Comparison of ENCODE assay signal across 18 cellular contexts in the genomic region with DNA sequence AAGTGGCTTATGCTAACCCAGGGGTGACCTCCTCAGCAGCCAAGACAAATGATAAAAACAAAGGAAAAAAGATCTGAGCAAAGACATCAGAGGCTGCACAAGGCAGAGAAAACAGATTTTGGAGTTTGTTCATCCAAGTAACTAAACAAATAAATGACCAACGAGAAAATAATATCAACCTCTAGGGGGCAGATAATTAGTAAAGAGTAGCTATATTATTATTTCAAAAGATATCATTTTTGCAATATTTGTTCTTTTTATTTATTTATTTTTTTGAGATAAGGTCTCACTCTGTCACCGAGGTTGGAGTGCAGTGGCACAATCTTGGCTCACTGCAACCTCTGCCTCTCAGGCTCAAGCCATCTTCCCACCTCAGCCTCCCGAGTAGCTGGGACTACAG.
DNase-seq lines count a peak whose midpoint lies in the region; ATAC-seq, FAIRE-seq and TF ChIP-seq lines count a peak whose summit lies in the region.
"Had no signal": no experiment of that assay in that cellular context is flagged by ENCODE, and none has a peak within 500 bp of the region (broad histone marks: within the 10 kb centered on the region; RNA-seq: fewer than 3 reads in every experiment).

No MANE protein-coding gene starts in this region.

- no peak overlapping the region for H3K4me3 ChIP-seq in astrocyte (ENCODE audit: insufficient read depth, low read depth, low read length)
- H3K4me3 ChIP-seq: BLaER1, heart left ventricle, psoas muscle, SJCRH30 had no signal

- TF ChIP-seq CTCF in C4-2B (conservative IDR thresholded peaks at IDR 0.05) = peak; percentile 55
- TF ChIP-seq CTCF in HFFc6 (IDR thresholded peaks at IDR 0.05) = peak; percentile 76
- TF ChIP-seq CTCF in astrocyte (IDR thresholded peaks at IDR 0.05; ENCODE audit: insufficient read depth, low read depth, low read length) = peak; percentile 7
- TF ChIP-seq CTCF in mesothelial cell of epicardium (IDR thresholded peaks at IDR 0.05; ENCODE audit: unreplicated experiment) = peak; percentile 70

- no peak overlapping the region for H3K4me2 ChIP-seq in astrocyte (ENCODE audit: low read length)
- H3K4me2 ChIP-seq: BLaER1 had no signal

- H3K4me1 Mint-ChIP-seq in HFFc6 (ENCODE audit: low read depth) = peaks cover 24% of the 10 kb centered on the region
- H3K4me1 Mint-ChIP-seq in astrocyte (ENCODE audit: low read depth, unreplicated experiment) = peaks cover 26% of the 10 kb centered on the region
- peaks cover 16% of the 10 kb centered on the region for H3K4me1 Mint-ChIP-seq in mesothelial cell of epicardium

- peak overlapping the region; percentile 8; the same call in 1 of the 2 replicates for H3K27ac Mint-ChIP-seq in HFFc6
- peak overlapping the region; percentile 44 for H3K27ac Mint-ChIP-seq in astrocyte (ENCODE audit: unreplicated experiment)
- H3K27ac Mint-ChIP-seq in mesothelial cell of epicardium = peak overlapping the region; percentile 15

- H3K4me1 ChIP-seq in astrocyte (ENCODE audit: insufficient read depth, low read length) = peaks cover 17% of the 10 kb centered on the region
- H3K4me1 ChIP-seq: BLaER1, SJCRH30 had no signal

- no peaks in the 10 kb centered on the region for H3K27me3 ChIP-seq in astrocyte (ENCODE audit: insufficient read depth, low read length)
- H3K27me3 ChIP-seq: BLaER1, heart left ventricle, SJCRH30 had no signal

- H3K9ac ChIP-seq in astrocyte (ENCODE audit: low read length) = no peak overlapping the region
- H3K9ac ChIP-seq: BLaER1 had no signal

- H3K4me3 Mint-ChIP-seq in HFFc6 (no peak overlapping the region), astrocyte (ENCODE audit: unreplicated experiment) (no peak overlapping the region), mesothelial cell of epicardium (no peak overlapping the region)

- H4K20me1 ChIP-seq in astrocyte (ENCODE audit: insufficient read depth, low read length) = no peaks in the 10 kb centered on the region
- H4K20me1 ChIP-seq: BLaER1 had no signal

- H2AFZ ChIP-seq in astrocyte (ENCODE audit: low read depth, low read length) = no peak overlapping the region

- H3K27me3 Mint-ChIP-seq in HFFc6 (ENCODE audit: insufficient read depth) = peaks cover 1% of the 10 kb centered on the region; the same call in 1 of the 2 replicates
- no peaks in the 10 kb centered on the region for H3K27me3 Mint-ChIP-seq in astrocyte (ENCODE audit: low read depth, unreplicated experiment)
- no peaks in the 10 kb centered on the region for H3K27me3 Mint-ChIP-seq in mesothelial cell of epicardium (ENCODE audit: low read depth)

- H3K36me3 Mint-ChIP-seq in HFFc6 (ENCODE audit: low read depth) (peaks cover 19% of the 10 kb centered on the region; the same call in 1 of the 2 replicates), astrocyte (ENCODE audit: low read depth, unreplicated experiment) (no peaks in the 10 kb centered on the region), mesothelial cell of epicardium (peaks cover 25% of the 10 kb centered on the region)

- DNase-seq in HFFc6 (no peak), astrocyte (ENCODE audit: low read depth) (no peak), mesothelial cell of epicardium (ENCODE audit: low spot score in 2 of 2, unreplicated experiment in 2 of 2) (no peak), mesenteric fat pad (ENCODE audit: low spot score) (no peak), NCI-H2081 treated with DMSO at 0.1 percent for 48 hours (lab: John Stamatoyannopoulos, UW) (no peak), SIG-M5 treated with dmso at 0.1 percent for 504 hours (lab: John Stamatoyannopoulos, UW; ENCODE audit: unreplicated experiment) (no peak)
- DNase-seq: activated CD8-positive, alpha-beta memory T cell treated with anti-CD3 and anti-CD28 coated beads for 24 hours; activated naive CD4-positive, alpha-beta T cell treated with Interleukin-2 at 50 U/mL for 16 hours; heart left ventricle; NCI-H1048; NCI-H2171; NK-92 treated with Interleukin-12 subunit alpha and Interleukin-12 subunit beta, amount 100 ng/mL, for 24 hours; psoas muscle; SJCRH30 had no signal

- H3K36me3 ChIP-seq in astrocyte (ENCODE audit: insufficient read depth, low read length) = peaks cover 2% of the 10 kb centered on the region

- H3K9me3 ChIP-seq in astrocyte (ENCODE audit: insufficient read depth, low read depth, low read length) = no peaks in the 10 kb centered on the region
- H3K9me3 ChIP-seq: BLaER1, psoas muscle, SJCRH30 had no signal

- H3K27ac ChIP-seq in C4-2B (no peak overlapping the region), astrocyte (ENCODE audit: low read depth, low read length) (no peak overlapping the region)
- H3K27ac ChIP-seq: BLaER1, heart left ventricle, psoas muscle, SJCRH30 had no signal

- ATAC-seq in GM21423 (IDR thresholded peaks at IDR 0.05; ENCODE audit: unreplicated experiment) = no peak
- ATAC-seq: psoas muscle had no signal

- H3K9me3 Mint-ChIP-seq in HFFc6 (no peaks in the 10 kb centered on the region), astrocyte (ENCODE audit: unreplicated experiment) (no peaks in the 10 kb centered on the region), mesothelial cell of epicardium (peaks cover 14% of the 10 kb centered on the region)

- no peak for FAIRE-seq in astrocyte (lab: Jason Lieb, UNC)
- FAIRE-seq: bronchial epithelial cell had no signal

- no peaks in the 10 kb centered on the region for H3K79me2 ChIP-seq in astrocyte (ENCODE audit: insufficient read depth, low read length)

Comparison
In these comparisons a context has a peak if more than half of its experiments do, and no peak if none do; other contexts are left out.
1. CTCF ChIP-seq: peak in every context shown above with its lines; median percentile 76 in HFFc6; 70 in mesothelial cell of epicardium; 55 in C4-2B; 7 in astrocyte.